In the genomic region with DNA sequence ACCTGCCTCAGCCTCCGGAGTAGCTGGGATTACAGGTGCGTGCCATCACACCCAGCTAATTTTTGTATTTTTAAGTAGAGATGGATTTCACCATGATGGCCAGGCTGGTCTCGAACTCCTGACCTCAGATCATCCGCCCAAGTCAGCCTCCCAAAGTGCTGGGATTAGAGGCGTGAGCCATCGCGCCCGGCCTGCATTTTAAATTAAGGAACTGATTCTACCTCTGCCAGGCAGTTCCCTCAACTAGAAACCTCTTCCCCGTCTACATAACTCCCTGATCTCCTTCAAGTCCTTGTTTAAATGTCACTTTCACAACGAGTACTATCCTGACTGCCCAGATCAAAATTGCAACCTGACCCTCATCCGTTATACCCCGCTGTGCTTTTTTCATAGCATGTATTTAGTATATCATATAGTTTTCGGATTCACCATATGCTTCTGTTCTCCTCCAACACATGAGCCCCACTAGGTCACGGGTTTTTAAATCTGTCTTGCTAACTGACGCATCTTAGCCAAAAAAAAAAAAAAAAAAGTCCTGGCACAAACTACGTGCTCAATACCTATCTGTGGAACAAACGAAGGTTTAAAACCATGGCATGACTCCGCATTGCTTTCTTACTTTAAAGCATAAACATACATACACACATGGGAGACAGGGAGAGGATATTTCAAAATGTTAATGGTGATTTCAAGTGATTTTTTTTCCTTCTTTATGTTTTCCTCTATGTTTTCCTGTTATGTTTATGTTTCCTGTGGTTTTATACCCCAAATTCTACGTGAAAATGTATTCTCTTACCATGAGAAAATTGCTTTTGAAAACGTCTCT, we compare ENCODE assay signal across 11 cellular contexts. TPM values are rescaled to one million over a fixed set of nuclear protein-coding genes. Genes with fewer than 3 reads are reported as not detected.
DNase-seq lines count a peak whose midpoint lies in the region; ATAC-seq and TF ChIP-seq lines count a peak whose summit lies in the region.
"Had no signal": no experiment of that assay in that cellular context is flagged by ENCODE, and none has a peak within 500 bp of the region (broad histone marks: within the 10 kb centered on the region; RNA-seq: fewer than 3 reads in every experiment).

No MANE protein-coding gene starts in this region.

- H4K8ac ChIP-seq in H9 (replicated peaks; ENCODE audit: insufficient read length, low read depth, low read length), result no peak overlapping the region

- no peak overlapping the region for H3K4ac ChIP-seq in H9 (ENCODE audit: low read depth, low read length)

- no peaks in the 10 kb centered on the region for H3K79me1 ChIP-seq in H9 (ENCODE audit: insufficient read depth, low read depth, low read length, poor library complexity, severe bottlenecking)

- no peak overlapping the region for H3K14ac ChIP-seq in H9 (ENCODE audit: insufficient read depth, low read length)

- no peak for TF ChIP-seq CTCF in BE2C (IDR thresholded peaks at IDR 0.05; ENCODE audit: low read depth, low read length)
- no peak for TF ChIP-seq CTCF in H9 (conservative IDR thresholded peaks at IDR 0.05)
- no peak for TF ChIP-seq CTCF in RWPE2 (IDR thresholded peaks at IDR 0.05; ENCODE audit: poor library complexity, severe bottlenecking)
- no peak for TF ChIP-seq CTCF in lower leg skin (IDR thresholded peaks at IDR 0.05)

- H3K9me3 ChIP-seq in BE2C, result peaks cover 3% of the 10 kb centered on the region; the same call in 1 of the 2 replicates
- no peaks in the 10 kb centered on the region for H3K9me3 ChIP-seq in H9 (ENCODE audit: control insufficient read depth, low read depth, low read length)
- no peaks in the 10 kb centered on the region for H3K9me3 ChIP-seq in RWPE2 (ENCODE audit: severe bottlenecking)
- peaks cover 7% of the 10 kb centered on the region for H3K9me3 ChIP-seq in iPS-18c (ENCODE audit: control insufficient read depth, insufficient read depth, low read length)

- no peak overlapping the region for H3K56ac ChIP-seq in H9 (ENCODE audit: insufficient read length, low read depth, low read length)

- no peak overlapping the region for H3K4me2 ChIP-seq in H9 (ENCODE audit: insufficient read depth, insufficient read length, low read length)

- no peak overlapping the region for H2BK20ac ChIP-seq in H9 (ENCODE audit: low read depth, low read length, poor library complexity, severe bottlenecking)

- H3K27ac ChIP-seq in H9 (ENCODE audit: insufficient read length, low read depth, low read length) (no peak overlapping the region), RWPE2 (ENCODE audit: poor library complexity, severe bottlenecking) (no peak overlapping the region)
- H3K27ac ChIP-seq: epithelial cell of prostate had no signal

- peaks cover 7 to 17% of the 10 kb centered on the region in 2 experiments for H3K4me1 Mint-ChIP-seq in H9

- peaks cover 81% of the 10 kb centered on the region for H3K27me3 Mint-ChIP-seq in H9 (ENCODE audit: low read depth)

- no peak overlapping the region for H3K27ac Mint-ChIP-seq in H9

- no peak for TF ChIP-seq POLR2A in lower leg skin (IDR thresholded peaks at IDR 0.05)

- intact Hi-C loops in lower leg skin (cut with DNase I; ENCODE audit: low total_unique reads), result loop anchor here (10.0 kb wide), 2 partner anchors 58 to 288 kb away; no protein-coding TSS in a partner anchor

- no peak overlapping the region for H3K23ac ChIP-seq in H9 (ENCODE audit: insufficient read length, low read depth, low read length)

- ATAC-seq in RWPE2 (ENCODE audit: low read depth) (no peak), GM18868 (IDR thresholded peaks at IDR 0.05; ENCODE audit: unreplicated experiment) (no peak), HG03378 (IDR thresholded peaks at IDR 0.05; ENCODE audit: unreplicated experiment) (no peak), GM19324 (IDR thresholded peaks at IDR 0.05; ENCODE audit: low FRiP score, unreplicated experiment) (no peak)

- no peak overlapping the region for H2BK12ac ChIP-seq in H9 (ENCODE audit: insufficient read length, low read depth, low read length)

- no peak overlapping the region for H2AFZ ChIP-seq in H9 (ENCODE audit: low read length)

- H3K4me1 ChIP-seq in BE2C (peaks cover 16% of the 10 kb centered on the region), H9 (ENCODE audit: insufficient read depth, low read length) (no peaks in the 10 kb centered on the region), RWPE2 (ENCODE audit: insufficient read depth, poor library complexity, severe bottlenecking) (peaks cover 4% of the 10 kb centered on the region)

- peaks cover 0 to 4% of the 10 kb centered on the region in 2 experiments; a peak in 3 of 5 replicates for H3K9me3 Mint-ChIP-seq in H9

- WGBS in H9 (ENCODE audit: extremely low coverage, insufficient read length, low lambda C conversion rate), result no CpG with 5 or more reads among the region's 20 CpGs
- WGBS in lower leg skin, 2 donors, result 58 to 70% methylated on average over 20 of the region's 20 CpGs

- H3T11ph ChIP-seq in H9 (ENCODE audit: low read length), result no peak overlapping the region

- H3K23me2 ChIP-seq in H9 (ENCODE audit: insufficient read length, low read depth, low read length, poor library complexity, severe bottlenecking), result no peaks in the 10 kb centered on the region

- H3K36me3 ChIP-seq in BE2C (no peaks in the 10 kb centered on the region), RWPE2 (ENCODE audit: low read depth) (no peaks in the 10 kb centered on the region)

- no peaks in the 10 kb centered on the region for H3K79me2 ChIP-seq in H9 (ENCODE audit: insufficient read depth, low read length)

- H3K4me3 Mint-ChIP-seq in H9, result peak overlapping the region; percentile 54 to 79; a peak in 4 of 5 replicates

- no peaks in the 10 kb centered on the region for H3K27me3 ChIP-seq in BE2C
- peaks cover 32% of the 10 kb centered on the region for H3K27me3 ChIP-seq in H9 (ENCODE audit: insufficient read depth, low read length)
- H3K27me3 ChIP-seq in RWPE2 (ENCODE audit: insufficient read depth, poor library complexity, severe bottlenecking), result no peaks in the 10 kb centered on the region

- no peak overlapping the region for H4K91ac ChIP-seq in H9 (ENCODE audit: insufficient read length, low read depth, low read length)

- no peak overlapping the region for H2BK15ac ChIP-seq in H9 (ENCODE audit: low read depth, low read length)

- H3K9ac ChIP-seq in H9 (ENCODE audit: extremely low read depth, insufficient read length, low read length), result no peak overlapping the region

- H4K20me1 ChIP-seq in H9 (ENCODE audit: control insufficient read depth, insufficient read depth, insufficient read length), result no peaks in the 10 kb centered on the region

- no peak overlapping the region for H4K5ac ChIP-seq in H9 (ENCODE audit: insufficient read length, low read depth, low read length)

- peaks cover 0 to 4% (median 0%) of the 10 kb centered on the region in 3 experiments; a peak in 3 of 7 replicates for H3K36me3 Mint-ChIP-seq in H9 (ENCODE audit: insufficient read depth in 1 of 3, low read depth in 3 of 3)

- no peak overlapping the region for H3K18ac ChIP-seq in H9 (ENCODE audit: insufficient read length, low read depth, low read length)

- no peak overlapping the region for H2BK5ac ChIP-seq in H9 (ENCODE audit: insufficient read length, low read length)

- no peak overlapping the region for H2BK120ac ChIP-seq in H9 (ENCODE audit: low read depth, low read length, poor library complexity, severe bottlenecking)

- no peak overlapping the region for H2AK5ac ChIP-seq in H9 (ENCODE audit: insufficient read length, low read length)

- H3K4me3 ChIP-seq in BE2C (ENCODE audit: low read depth, low read length), result peak overlapping the region; percentile 58
- peak overlapping the region; percentile 50 for H3K4me3 ChIP-seq in RWPE2 (ENCODE audit: severe bottlenecking)
- peak overlapping the region; percentile 38; the same call in 1 of the 2 replicates for H3K4me3 ChIP-seq in iPS-18c (ENCODE audit: insufficient read depth, low read depth, low read length)
- H3K4me3 ChIP-seq in lower leg skin (ENCODE audit: low read depth, poor library complexity, severe bottlenecking), result no peak overlapping the region

- DNase-seq in BE2C, result no peak
- DNase-seq in H9, result no peak
- DNase-seq in RWPE2 (ENCODE audit: low spot score), result no peak
- no peak for DNase-seq in lower leg skin (ENCODE audit: low spot score in 2 of 2)
- DNase-seq: mesendoderm, NCI-H1436 treated with DMSO at 0.1 percent for 48 hours had no signal

RNA-seq across cellular contexts. Expression of gene SOWAHA, which starts 0.8 kb away (rescaled TPM):
- not detected for polyA plus RNA-seq in BE2C (2012; ENCODE audit: insufficient read depth, insufficient read length, low read depth)
- 0.20 and 0.31 TPM in 2 replicates for total RNA-seq in H9 (2021)
- total RNA-seq in lower leg skin, result 1 to 10 TPM in 1 of 4 donors, under 1 TPM in 3; 0.08 to 1.0 (median 0.79) TPM

RNA-seq across cellular contexts. Expression of gene SHROOM1, which starts 18.1 kb away (rescaled TPM):
- polyA plus RNA-seq in BE2C (2012; ENCODE audit: insufficient read depth, insufficient read length, low read depth), result 1.9 TPM
- total RNA-seq in H9 (2021) (5.8 and 7.0 TPM in 2 replicates), lower leg skin (1 to 10 TPM; 1.2 to 3.8 (median 2.2) TPM)

RNA-seq across cellular contexts. Expression of gene SEPTIN8, which starts 35.3 kb away (rescaled TPM):
- 34.7 TPM for polyA plus RNA-seq in BE2C (2012; ENCODE audit: insufficient read depth, insufficient read length, low read depth)
- 36.0 and 38.2 TPM in 2 replicates for total RNA-seq in H9 (2021)
- 10 to 100 TPM; 70.0 to 99.6 (median 87.8) TPM for total RNA-seq in lower leg skin

RNA-seq across cellular contexts. Expression of gene GDF9, which starts 53.9 kb away (rescaled TPM):
- 3.0 TPM for polyA plus RNA-seq in BE2C (2012; ENCODE audit: insufficient read depth, insufficient read length, low read depth)
- total RNA-seq in H9 (2021) (0.24 and 0.57 TPM in 2 replicates), lower leg skin (under 1 TPM; 0.17 to 0.44 (median 0.36) TPM)

RNA-seq across cellular contexts. Expression of gene UQCRQ, which starts 54.1 kb away (rescaled TPM):
- 803 TPM for polyA plus RNA-seq in BE2C (2012; ENCODE audit: insufficient read depth, insufficient read length, low read depth)
- total RNA-seq in H9 (2021) (293 and 306 TPM in 2 replicates), lower leg skin (100 to 1,000 TPM in 2 of 4 donors, 10 to 100 TPM in 2; 56.0 to 122 (median 88.0) TPM)
